ENCODE assay signal across 16 cellular contexts in genomic region chr3:135739755-135740154, GRCh38.
"Had no signal": no experiment of that assay in that cellular context is flagged by ENCODE, and none has a peak within 500 bp of the region (broad histone marks: within the 10 kb centered on the region; RNA-seq: fewer than 3 reads in every experiment).

No MANE protein-coding gene starts in this region.

- ATAC-seq: activated CD8-positive, alpha-beta T cell treated with anti-CD3 and anti-CD28 coated beads for 36 hours; body of pancreas; upper lobe of right lung had no signal

- H3K27me3 ChIP-seq: body of pancreas, neutrophil, upper lobe of right lung had no signal

- H3K4me3 ChIP-seq: body of pancreas, dorsolateral prefrontal cortex, left ventricle myocardium inferior, thoracic aorta, upper lobe of right lung had no signal

- H3K36me3 ChIP-seq: left ventricle myocardium inferior, neutrophil, thoracic aorta, upper lobe of right lung had no signal

- DNase-seq: activated B cell treated with CpG ODN at 0.5 μM for 24 hours; activated CD8-positive, alpha-beta T cell treated with anti-CD3 and anti-CD28 coated beads for 36 hours; activated naive CD4-positive, alpha-beta T cell treated with Interleukin-2 at 50 U/mL for 16 hours; activated naive CD8-positive, alpha-beta T cell treated with anti-CD3 and anti-CD28 coated beads, Interleukin-2, amount 10 ng/mL, durations not matched to agents 7 days and 5 days; activated T-cell treated with anti-CD3 and anti-CD28 coated beads, Interleukin-2, amount 50 U/mL, for 1 hour; amygdala; body of pancreas; caudate nucleus; dorsolateral prefrontal cortex; erythroblast; left ventricle myocardium inferior; mammary epithelial cell; stimulated activated naive B cell treated with anti-CD40 and anti-IgM and Interleukin-4, amounts not matched to agents 10 μg/mL and 1 μg/mL and 100 μg/mL, for 72 hours; upper lobe of right lung had no signal

- H3K9me3 ChIP-seq: body of pancreas had no signal

- H3K4me1 ChIP-seq: body of pancreas, left ventricle myocardium inferior, upper lobe of right lung had no signal
